Comparison of ENCODE assay signal across 1 cellular context in the genomic region with DNA sequence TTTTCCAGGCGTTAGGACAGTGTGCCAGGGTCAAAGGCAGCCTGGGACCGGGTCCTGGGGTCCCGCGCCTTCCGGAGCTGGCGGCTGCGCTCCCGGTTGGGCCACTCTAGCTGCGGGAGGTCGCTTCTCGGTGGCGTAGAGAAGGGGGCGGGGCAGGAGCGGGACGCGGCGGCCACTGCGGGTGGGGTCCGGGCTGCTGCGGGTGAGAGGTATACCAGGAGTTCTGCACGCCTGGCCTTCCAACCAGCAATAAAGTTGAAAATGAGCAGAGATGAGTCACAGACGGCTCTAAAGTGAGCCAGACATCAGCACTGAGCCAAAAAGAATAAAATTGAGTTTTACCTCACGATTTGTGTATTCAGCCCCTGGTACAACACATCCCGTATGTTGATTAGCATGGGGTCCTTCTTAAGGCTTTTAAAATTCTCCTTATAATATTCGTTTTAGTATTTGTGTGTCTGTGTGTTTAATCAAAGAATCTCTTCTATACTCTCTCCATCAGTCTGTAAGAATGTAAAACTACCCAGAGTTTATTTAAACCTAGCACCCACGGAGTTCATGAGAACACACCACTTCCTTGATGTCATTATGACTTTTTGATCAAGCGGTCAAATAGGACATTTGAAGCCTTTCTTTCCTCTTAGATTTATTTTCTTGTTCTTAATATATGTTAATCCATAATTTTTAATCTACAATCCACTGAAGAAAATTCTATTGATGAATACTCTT.
TF ChIP-seq lines count a peak whose summit lies in the region.

Gene C1GALT1C1L (minus strand): TSS at position 108 of the 729 bp plus-strand sequence. CDS start 107 bp downstream, at position 1.

TF ChIP-seq in HepG2, 621 proteins besides CTCF, POLR2A, EP300 and RAD21 (continued from another document and continues in another):
- TF ChIP-seq SP1 (IDR thresholded peaks at IDR 0.05): no peak
- TF ChIP-seq SP1 (CRISPR knock-in tag; IDR thresholded peaks at IDR 0.05): peak; percentile 46; the same call in 1 of the 2 replicates
- 0 out of 2 replicates have a peak, but pooled peaks have one; percentile 40 for TF ChIP-seq ZNF747 (CRISPR knock-in tag; IDR thresholded peaks at IDR 0.05; ENCODE audit: borderline replicate concordance)
- TF ChIP-seq ZNF34 (CRISPR knock-in tag; IDR thresholded peaks at IDR 0.05; ENCODE audit: borderline replicate concordance): no peak
- TF ChIP-seq ZNF367 (CRISPR knock-in tag; IDR thresholded peaks at IDR 0.05; ENCODE audit: borderline replicate concordance): no peak
- TF ChIP-seq ZNF274 (CRISPR knock-in tag; IDR thresholded peaks at IDR 0.05): 0 out of 2 replicates have a peak, but pooled peaks have one; percentile 35
- TF ChIP-seq ZNF768 (CRISPR knock-in tag; IDR thresholded peaks at IDR 0.05): no peak
- peak; percentile 70 for TF ChIP-seq ZNF883 (CRISPR knock-in tag; IDR thresholded peaks at IDR 0.05; ENCODE audit: not compliant biosample characterization)
- no peak for TF ChIP-seq ZNF704 (CRISPR knock-in tag; IDR thresholded peaks at IDR 0.05; ENCODE audit: borderline replicate concordance)
- TF ChIP-seq PLRG1 (conservative IDR thresholded peaks at IDR 0.05): no peak
- no peak for TF ChIP-seq ZNF225 (CRISPR knock-in tag; IDR thresholded peaks at IDR 0.05)
- no peak for TF ChIP-seq NFIB (CRISPR knock-in tag; IDR thresholded peaks at IDR 0.05; ENCODE audit: borderline replicate concordance)
- TF ChIP-seq TMF1 (CRISPR knock-in tag; IDR thresholded peaks at IDR 0.05; ENCODE audit: low read depth): 0 out of 2 replicates have a peak, but pooled peaks have one; percentile 59
- TF ChIP-seq ZNF788 (CRISPR knock-in tag; IDR thresholded peaks at IDR 0.05; ENCODE audit: borderline replicate concordance): peak; percentile 70; the same call in 1 of the 2 replicates
- TF ChIP-seq ZFAT (CRISPR knock-in tag; conservative IDR thresholded peaks at IDR 0.05): no peak
- TF ChIP-seq, protein P1, sequence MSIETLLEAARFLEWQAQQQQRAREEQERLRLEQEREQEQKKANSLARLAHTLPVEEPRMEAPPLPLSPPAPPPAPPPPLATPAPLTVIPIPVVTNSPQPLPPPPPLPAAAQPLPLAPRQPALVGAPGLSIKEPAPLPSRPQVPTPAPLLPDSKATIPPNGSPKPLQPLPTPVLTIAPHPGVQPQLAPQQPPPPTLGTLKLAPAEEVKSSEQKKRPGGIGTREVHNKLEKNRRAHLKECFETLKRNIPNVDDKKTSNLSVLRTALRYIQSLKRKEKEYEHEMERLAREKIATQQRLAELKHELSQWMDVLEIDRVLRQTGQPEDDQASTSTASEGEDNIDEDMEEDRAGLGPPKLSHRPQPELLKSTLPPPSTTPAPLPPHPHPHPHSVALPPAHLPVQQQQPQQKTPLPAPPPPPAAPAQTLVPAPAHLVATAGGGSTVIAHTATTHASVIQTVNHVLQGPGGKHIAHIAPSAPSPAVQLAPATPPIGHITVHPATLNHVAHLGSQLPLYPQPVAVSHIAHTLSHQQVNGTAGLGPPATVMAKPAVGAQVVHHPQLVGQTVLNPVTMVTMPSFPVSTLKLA (IDR thresholded peaks at IDR 0.05): no peak
- TF ChIP-seq, protein P2, sequence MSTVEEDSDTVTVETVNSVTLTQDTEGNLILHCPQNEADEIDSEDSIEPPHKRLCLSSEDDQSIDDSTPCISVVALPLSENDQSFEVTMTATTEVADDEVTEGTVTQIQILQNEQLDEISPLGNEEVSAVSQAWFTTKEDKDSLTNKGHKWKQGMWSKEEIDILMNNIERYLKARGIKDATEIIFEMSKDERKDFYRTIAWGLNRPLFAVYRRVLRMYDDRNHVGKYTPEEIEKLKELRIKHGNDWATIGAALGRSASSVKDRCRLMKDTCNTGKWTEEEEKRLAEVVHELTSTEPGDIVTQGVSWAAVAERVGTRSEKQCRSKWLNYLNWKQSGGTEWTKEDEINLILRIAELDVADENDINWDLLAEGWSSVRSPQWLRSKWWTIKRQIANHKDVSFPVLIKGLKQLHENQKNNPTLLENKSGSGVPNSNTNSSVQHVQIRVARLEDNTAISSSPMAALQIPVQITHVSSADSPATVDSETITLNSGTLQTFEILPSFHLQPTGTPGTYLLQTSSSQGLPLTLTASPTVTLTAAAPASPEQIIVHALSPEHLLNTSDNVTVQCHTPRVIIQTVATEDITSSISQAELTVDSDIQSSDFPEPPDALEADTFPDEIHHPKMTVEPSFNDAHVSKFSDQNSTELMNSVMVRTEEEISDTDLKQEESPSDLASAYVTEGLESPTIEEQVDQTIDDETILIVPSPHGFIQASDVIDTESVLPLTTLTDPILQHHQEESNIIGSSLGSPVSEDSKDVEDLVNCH (CRISPR knock-in tag; IDR thresholded peaks at IDR 0.05): no peak
- peak; percentile 74 for TF ChIP-seq AGO1 (IDR thresholded peaks at IDR 0.05; ENCODE audit: low read depth, low read length, poor library complexity, severe bottlenecking)
- TF ChIP-seq MYNN (CRISPR knock-in tag; IDR thresholded peaks at IDR 0.05; ENCODE audit: low read depth): no peak
- TF ChIP-seq SP4 (CRISPR knock-in tag; IDR thresholded peaks at IDR 0.05): no peak
- TF ChIP-seq TCF7 (IDR thresholded peaks at IDR 0.05; ENCODE audit: low read depth): no peak
- TF ChIP-seq MTA1 (CRISPR knock-in tag; IDR thresholded peaks at IDR 0.05; ENCODE audit: borderline replicate concordance): 0 out of 2 replicates have a peak, but pooled peaks have one; percentile 35
- TF ChIP-seq, protein P3, sequence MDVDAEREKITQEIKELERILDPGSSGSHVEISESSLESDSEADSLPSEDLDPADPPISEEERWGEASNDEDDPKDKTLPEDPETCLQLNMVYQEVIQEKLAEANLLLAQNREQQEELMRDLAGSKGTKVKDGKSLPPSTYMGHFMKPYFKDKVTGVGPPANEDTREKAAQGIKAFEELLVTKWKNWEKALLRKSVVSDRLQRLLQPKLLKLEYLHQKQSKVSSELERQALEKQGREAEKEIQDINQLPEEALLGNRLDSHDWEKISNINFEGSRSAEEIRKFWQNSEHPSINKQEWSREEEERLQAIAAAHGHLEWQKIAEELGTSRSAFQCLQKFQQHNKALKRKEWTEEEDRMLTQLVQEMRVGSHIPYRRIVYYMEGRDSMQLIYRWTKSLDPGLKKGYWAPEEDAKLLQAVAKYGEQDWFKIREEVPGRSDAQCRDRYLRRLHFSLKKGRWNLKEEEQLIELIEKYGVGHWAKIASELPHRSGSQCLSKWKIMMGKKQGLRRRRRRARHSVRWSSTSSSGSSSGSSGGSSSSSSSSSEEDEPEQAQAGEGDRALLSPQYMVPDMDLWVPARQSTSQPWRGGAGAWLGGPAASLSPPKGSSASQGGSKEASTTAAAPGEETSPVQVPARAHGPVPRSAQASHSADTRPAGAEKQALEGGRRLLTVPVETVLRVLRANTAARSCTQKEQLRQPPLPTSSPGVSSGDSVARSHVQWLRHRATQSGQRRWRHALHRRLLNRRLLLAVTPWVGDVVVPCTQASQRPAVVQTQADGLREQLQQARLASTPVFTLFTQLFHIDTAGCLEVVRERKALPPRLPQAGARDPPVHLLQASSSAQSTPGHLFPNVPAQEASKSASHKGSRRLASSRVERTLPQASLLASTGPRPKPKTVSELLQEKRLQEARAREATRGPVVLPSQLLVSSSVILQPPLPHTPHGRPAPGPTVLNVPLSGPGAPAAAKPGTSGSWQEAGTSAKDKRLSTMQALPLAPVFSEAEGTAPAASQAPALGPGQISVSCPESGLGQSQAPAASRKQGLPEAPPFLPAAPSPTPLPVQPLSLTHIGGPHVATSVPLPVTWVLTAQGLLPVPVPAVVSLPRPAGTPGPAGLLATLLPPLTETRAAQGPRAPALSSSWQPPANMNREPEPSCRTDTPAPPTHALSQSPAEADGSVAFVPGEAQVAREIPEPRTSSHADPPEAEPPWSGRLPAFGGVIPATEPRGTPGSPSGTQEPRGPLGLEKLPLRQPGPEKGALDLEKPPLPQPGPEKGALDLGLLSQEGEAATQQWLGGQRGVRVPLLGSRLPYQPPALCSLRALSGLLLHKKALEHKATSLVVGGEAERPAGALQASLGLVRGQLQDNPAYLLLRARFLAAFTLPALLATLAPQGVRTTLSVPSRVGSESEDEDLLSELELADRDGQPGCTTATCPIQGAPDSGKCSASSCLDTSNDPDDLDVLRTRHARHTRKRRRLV (CRISPR knock-in tag; IDR thresholded peaks at IDR 0.05): 0 out of 2 replicates have a peak, but pooled peaks have one; percentile 27
- TF ChIP-seq CENPBD1 (CRISPR knock-in tag; IDR thresholded peaks at IDR 0.05; ENCODE audit: borderline replicate concordance, low read depth): no peak
- TF ChIP-seq, protein P4, sequence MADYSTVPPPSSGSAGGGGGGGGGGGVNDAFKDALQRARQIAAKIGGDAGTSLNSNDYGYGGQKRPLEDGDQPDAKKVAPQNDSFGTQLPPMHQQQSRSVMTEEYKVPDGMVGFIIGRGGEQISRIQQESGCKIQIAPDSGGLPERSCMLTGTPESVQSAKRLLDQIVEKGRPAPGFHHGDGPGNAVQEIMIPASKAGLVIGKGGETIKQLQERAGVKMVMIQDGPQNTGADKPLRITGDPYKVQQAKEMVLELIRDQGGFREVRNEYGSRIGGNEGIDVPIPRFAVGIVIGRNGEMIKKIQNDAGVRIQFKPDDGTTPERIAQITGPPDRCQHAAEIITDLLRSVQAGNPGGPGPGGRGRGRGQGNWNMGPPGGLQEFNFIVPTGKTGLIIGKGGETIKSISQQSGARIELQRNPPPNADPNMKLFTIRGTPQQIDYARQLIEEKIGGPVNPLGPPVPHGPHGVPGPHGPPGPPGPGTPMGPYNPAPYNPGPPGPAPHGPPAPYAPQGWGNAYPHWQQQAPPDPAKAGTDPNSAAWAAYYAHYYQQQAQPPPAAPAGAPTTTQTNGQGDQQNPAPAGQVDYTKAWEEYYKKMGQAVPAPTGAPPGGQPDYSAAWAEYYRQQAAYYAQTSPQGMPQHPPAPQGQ (CRISPR knock-in tag; IDR thresholded peaks at IDR 0.05; ENCODE audit: borderline replicate concordance): no peak
- peak; percentile 72; the same call in 1 of the 2 replicates for TF ChIP-seq ZNF501 (CRISPR knock-in tag; IDR thresholded peaks at IDR 0.05)
- no peak for TF ChIP-seq ZNF720 (CRISPR knock-in tag; IDR thresholded peaks at IDR 0.05)
- no peak for TF ChIP-seq ZNF446 (CRISPR knock-in tag; IDR thresholded peaks at IDR 0.05)
- TF ChIP-seq REST (IDR thresholded peaks at IDR 0.05; ENCODE audit: borderline replicate concordance in 1 of 2, low read depth in 1 of 2, low read length in 2 of 2): no peak
- TF ChIP-seq CAMTA2 (CRISPR knock-in tag; IDR thresholded peaks at IDR 0.05; ENCODE audit: borderline replicate concordance): no peak
- TF ChIP-seq, protein P5, sequence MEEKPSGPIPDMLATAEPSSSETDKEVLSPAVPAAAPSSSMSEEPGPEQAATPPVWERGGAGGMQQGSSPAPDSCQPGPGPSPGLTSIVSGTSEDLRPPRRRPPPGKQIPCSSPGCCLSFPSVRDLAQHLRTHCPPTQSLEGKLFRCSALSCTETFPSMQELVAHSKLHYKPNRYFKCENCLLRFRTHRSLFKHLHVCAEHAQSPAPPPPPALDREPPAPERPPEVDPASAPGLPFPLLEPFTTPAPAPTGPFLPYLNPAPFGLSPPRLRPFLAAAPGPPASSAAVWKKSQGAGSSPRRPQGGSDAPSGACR (CRISPR knock-in tag; IDR thresholded peaks at IDR 0.05): 0 out of 2 replicates have a peak, but pooled peaks have one; percentile 32
- 0 out of 2 replicates have a peak, but pooled peaks have one; percentile 23 for TF ChIP-seq DR1 (CRISPR knock-in tag; IDR thresholded peaks at IDR 0.05)
- no peak for TF ChIP-seq NONO (IDR thresholded peaks at IDR 0.05)
- no peak for TF ChIP-seq NONO (CRISPR knock-in tag; conservative IDR thresholded peaks at IDR 0.05)
- TF ChIP-seq ZNF577 (CRISPR knock-in tag; IDR thresholded peaks at IDR 0.05; ENCODE audit: borderline replicate concordance, low read depth): no peak
- TF ChIP-seq ZNF335 (CRISPR knock-in tag; IDR thresholded peaks at IDR 0.05): peak; percentile 67; the same call in 1 of the 2 replicates
- TF ChIP-seq ZSCAN9 (CRISPR knock-in tag; IDR thresholded peaks at IDR 0.05; ENCODE audit: borderline replicate concordance): no peak
- TF ChIP-seq ZNF724P (CRISPR knock-in tag; IDR thresholded peaks at IDR 0.05; ENCODE audit: borderline replicate concordance): no peak; the same call in 1 of the 2 replicates
- TF ChIP-seq, protein P6, sequence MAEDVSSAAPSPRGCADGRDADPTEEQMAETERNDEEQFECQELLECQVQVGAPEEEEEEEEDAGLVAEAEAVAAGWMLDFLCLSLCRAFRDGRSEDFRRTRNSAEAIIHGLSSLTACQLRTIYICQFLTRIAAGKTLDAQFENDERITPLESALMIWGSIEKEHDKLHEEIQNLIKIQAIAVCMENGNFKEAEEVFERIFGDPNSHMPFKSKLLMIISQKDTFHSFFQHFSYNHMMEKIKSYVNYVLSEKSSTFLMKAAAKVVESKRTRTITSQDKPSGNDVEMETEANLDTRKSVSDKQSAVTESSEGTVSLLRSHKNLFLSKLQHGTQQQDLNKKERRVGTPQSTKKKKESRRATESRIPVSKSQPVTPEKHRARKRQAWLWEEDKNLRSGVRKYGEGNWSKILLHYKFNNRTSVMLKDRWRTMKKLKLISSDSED (CRISPR knock-in tag; IDR thresholded peaks at IDR 0.05): no peak
- no peak for TF ChIP-seq MTF1 (CRISPR knock-in tag; IDR thresholded peaks at IDR 0.05)
